In the genomic region with DNA sequence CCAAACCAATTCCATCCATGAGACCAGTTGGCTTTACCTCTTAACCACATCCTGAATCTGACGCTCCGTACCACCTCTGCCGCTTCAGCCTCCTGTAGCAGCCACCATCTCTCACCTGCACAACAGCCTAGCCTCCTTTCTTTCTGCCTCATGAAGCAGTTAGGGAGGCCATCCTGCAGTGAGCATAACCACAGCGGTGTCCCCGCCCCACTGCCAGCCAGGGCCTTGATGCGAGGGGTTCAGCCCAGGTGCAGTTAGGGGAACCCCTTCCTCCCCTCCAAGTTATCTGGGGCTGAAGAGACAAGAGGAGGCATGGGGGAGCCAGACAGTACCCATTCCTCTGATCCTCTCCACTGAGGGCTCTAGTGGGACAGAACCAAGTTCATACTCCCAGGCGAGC, we compare ENCODE assay signal across 1 cellular context.
TF ChIP-seq lines count a peak whose summit lies in the region.

No MANE protein-coding gene starts in this region.

TF ChIP-seq in H1, 55 proteins besides CTCF, POLR2A, EP300 and RAD21 (continued from another document):
- no peak for TF ChIP-seq KDM1A (IDR thresholded peaks at IDR 0.05; ENCODE audit: borderline replicate concordance, low read length)
- TF ChIP-seq, protein P1, sequence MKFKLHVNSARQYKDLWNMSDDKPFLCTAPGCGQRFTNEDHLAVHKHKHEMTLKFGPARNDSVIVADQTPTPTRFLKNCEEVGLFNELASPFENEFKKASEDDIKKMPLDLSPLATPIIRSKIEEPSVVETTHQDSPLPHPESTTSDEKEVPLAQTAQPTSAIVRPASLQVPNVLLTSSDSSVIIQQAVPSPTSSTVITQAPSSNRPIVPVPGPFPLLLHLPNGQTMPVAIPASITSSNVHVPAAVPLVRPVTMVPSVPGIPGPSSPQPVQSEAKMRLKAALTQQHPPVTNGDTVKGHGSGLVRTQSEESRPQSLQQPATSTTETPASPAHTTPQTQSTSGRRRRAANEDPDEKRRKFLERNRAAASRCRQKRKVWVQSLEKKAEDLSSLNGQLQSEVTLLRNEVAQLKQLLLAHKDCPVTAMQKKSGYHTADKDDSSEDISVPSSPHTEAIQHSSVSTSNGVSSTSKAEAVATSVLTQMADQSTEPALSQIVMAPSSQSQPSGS (IDR thresholded peaks at IDR 0.05; ENCODE audit: low read length): no peak
- no peak for TF ChIP-seq FOSL1 (IDR thresholded peaks at IDR 0.05; ENCODE audit: insufficient read depth, low read depth, low read length)
- TF ChIP-seq CEBPB (IDR thresholded peaks at IDR 0.05; ENCODE audit: low read depth, low read length): no peak
- TF ChIP-seq SP2 (IDR thresholded peaks at IDR 0.05; ENCODE audit: low read length): no peak
- no peak for TF ChIP-seq GABPA (IDR thresholded peaks at IDR 0.05; ENCODE audit: borderline replicate concordance, insufficient read depth, low read length)
- TF ChIP-seq HDAC6 (IDR thresholded peaks at IDR 0.05; ENCODE audit: low read depth, low read length): no peak
- TF ChIP-seq HDAC2 (IDR thresholded peaks at IDR 0.05; ENCODE audit: borderline replicate concordance in 1 of 2, low read depth in 2 of 2, low read length in 2 of 2): no peak
- TF ChIP-seq JUN (IDR thresholded peaks at IDR 0.05; ENCODE audit: low read depth, low read length): no peak
